Comparison of ENCODE assay signal across 29 cellular contexts in the genomic region with DNA sequence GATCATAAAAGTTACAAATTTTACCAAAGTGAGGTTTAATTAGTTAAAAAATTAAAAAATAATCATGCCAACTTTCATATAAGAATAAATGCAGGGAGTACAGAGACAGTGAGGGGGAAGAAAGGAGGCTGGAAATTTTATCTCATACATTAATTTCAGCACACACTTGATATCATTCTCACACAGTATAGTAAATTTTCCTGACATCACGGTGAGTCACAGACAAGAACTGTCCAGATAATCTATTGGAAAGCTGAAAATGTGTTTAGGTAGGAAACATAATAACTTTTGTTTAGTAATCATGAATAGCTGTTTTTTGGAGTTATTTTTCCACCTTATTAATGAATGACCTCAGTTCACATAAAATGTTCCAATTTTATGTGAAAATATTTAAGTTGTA.
DNase-seq lines count a peak whose midpoint lies in the region; ATAC-seq, FAIRE-seq and TF ChIP-seq lines count a peak whose summit lies in the region.
"Had no signal": no experiment of that assay in that cellular context is flagged by ENCODE, and none has a peak within 500 bp of the region (broad histone marks: within the 10 kb centered on the region; RNA-seq: fewer than 3 reads in every experiment).

No MANE protein-coding gene starts in this region.

- CTCF ChIA-PET in K562 (lab: Yijun Ruan, JAX; ENCODE audit: low intra/inter-chr PET ratio): no interaction called here

- no peak overlapping the region for H3K4me2 ChIP-seq in K562 (ENCODE audit: insufficient read depth, low read length)
- H3K4me2 ChIP-seq: BLaER1, KMS-11 had no signal

- no peak overlapping the region for H3K9ac ChIP-seq in K562 (ENCODE audit: insufficient read depth in 1 of 2, low read depth in 2 of 2, low read length in 2 of 2)
- H3K9ac ChIP-seq: BLaER1, KMS-11 had no signal

- H3K27ac ChIP-seq in K562 (ENCODE audit: extremely low read depth, low read depth, low read length): no peak overlapping the region
- no peak overlapping the region for H3K27ac ChIP-seq in vagina
- H3K27ac ChIP-seq in transverse colon: no peak overlapping the region
- H3K27ac ChIP-seq: BLaER1, cardiac muscle cell, esophagus squamous epithelium, KMS-11, neutrophil, prostate gland, sigmoid colon had no signal

- no peaks in the 10 kb centered on the region for H3K9me3 ChIP-seq in K562 (replicated peaks; ENCODE audit: control insufficient read depth, insufficient read depth, low read depth, low read length)
- H3K9me3 ChIP-seq in vagina: no peaks in the 10 kb centered on the region
- no peaks in the 10 kb centered on the region for H3K9me3 ChIP-seq in transverse colon
- H3K9me3 ChIP-seq: BLaER1, Caco-2, neutrophil, prostate gland, sigmoid colon had no signal

- no peaks in the 10 kb centered on the region for H3K36me3 Mint-ChIP-seq in glutamatergic neuron (ENCODE audit: unreplicated experiment)
- H3K36me3 Mint-ChIP-seq: stimulated activated naive B cell treated with anti-CD40 and anti-IgM and Interleukin-4, amounts not matched to agents 10 μg/mL and 1 μg/mL and 100 μg/mL, for 72 hours had no signal

- ATAC-seq in K562 (no peak), HG03342 (IDR thresholded peaks at IDR 0.05; ENCODE audit: unreplicated experiment) (no peak)
- ATAC-seq: left lobe of liver; Panc1; stimulated activated naive B cell treated with anti-CD40 and anti-IgM and Interleukin-4, amounts not matched to agents 10 μg/mL and 1 μg/mL and 100 μg/mL, for 72 hours had no signal

- POLR2A ChIA-PET in K562 (lab: Yijun Ruan, JAX): no interaction called here

- H3K4me1 ChIP-seq in K562 (replicated peaks in 1 of 2; ENCODE audit: control insufficient read depth in 2 of 2, insufficient read depth in 2 of 2, low read length in 2 of 2) (no peaks in the 10 kb centered on the region), vagina (no peaks in the 10 kb centered on the region), transverse colon (no peaks in the 10 kb centered on the region)
- H3K4me1 ChIP-seq: BLaER1, Caco-2, esophagus squamous epithelium, prostate gland, sigmoid colon had no signal

- no peaks in the 10 kb centered on the region for H3K36me3 ChIP-seq in K562 (ENCODE audit: control insufficient read depth, insufficient read depth, low read length)
- H3K36me3 ChIP-seq in vagina: no peaks in the 10 kb centered on the region
- H3K36me3 ChIP-seq in transverse colon: no peaks in the 10 kb centered on the region
- H3K36me3 ChIP-seq: BLaER1, cardiac muscle cell, esophagus squamous epithelium, neutrophil, prostate gland, sigmoid colon had no signal

- in situ Hi-C loops in K562 (cut with MboI) (no loop called here), transverse colon (cut with MboI; ENCODE audit: low pct_ligation_motif_present in 1 of 4, low pct_unique_long_range_greater_than_20kb in 1 of 4, low sequenced_read_pairs in 3 of 4) (no loop called here)

- H3K27ac Mint-ChIP-seq in glutamatergic neuron (ENCODE audit: unreplicated experiment): peak overlapping the region; percentile 65
- H3K27ac Mint-ChIP-seq: activated naive CD4-positive, alpha-beta T cell treated with anti-CD3 and anti-CD28 coated beads for 36 hours; stimulated activated naive B cell treated with anti-CD40 and anti-IgM and Interleukin-4, amounts not matched to agents 10 μg/mL and 1 μg/mL and 100 μg/mL, for 72 hours had no signal

- 6% methylated on average over 1 of the region's 1 CpG for WGBS in K562 (ENCODE audit: insufficient coverage, low coverage, missing lambda C conversion rate)
- WGBS in transverse colon (ENCODE audit: low coverage in 1 of 2), 2 donors: 77 to 80% methylated on average over 1 of the region's 1 CpG

- no peak overlapping the region for H2AFZ ChIP-seq in K562 (ENCODE audit: low read depth, low read length)

- no peak overlapping the region for H3K4me3 Mint-ChIP-seq in glutamatergic neuron (ENCODE audit: unreplicated experiment)
- H3K4me3 Mint-ChIP-seq: activated naive CD4-positive, alpha-beta T cell treated with anti-CD3 and anti-CD28 coated beads for 36 hours; stimulated activated naive B cell treated with anti-CD40 and anti-IgM and Interleukin-4, amounts not matched to agents 10 μg/mL and 1 μg/mL and 100 μg/mL, for 72 hours had no signal

- H3K9me3 Mint-ChIP-seq in glutamatergic neuron (ENCODE audit: unreplicated experiment): no peaks in the 10 kb centered on the region
- H3K9me3 Mint-ChIP-seq: stimulated activated naive B cell treated with anti-CD40 and anti-IgM and Interleukin-4, amounts not matched to agents 10 μg/mL and 1 μg/mL and 100 μg/mL, for 72 hours had no signal

- H3K9me1 ChIP-seq in K562 (ENCODE audit: control insufficient read depth, insufficient read depth, low read length): no peaks in the 10 kb centered on the region

- no peak overlapping the region for H3K4me3 ChIP-seq in K562
- H3K4me3 ChIP-seq in vagina: no peak overlapping the region
- H3K4me3 ChIP-seq in transverse colon: no peak overlapping the region
- H3K4me3 ChIP-seq: BLaER1, cardiac muscle cell, esophagus squamous epithelium, prostate gland, sigmoid colon had no signal

- no peak for FAIRE-seq in K562 (lab: Jason Lieb, UNC)
- FAIRE-seq: GM12892, H1, HTR-8/SVneo had no signal

- TF ChIP-seq RAD21 in K562 (CRISPR knock-in tag; conservative IDR thresholded peaks at IDR 0.05 in 1 of 2, IDR thresholded peaks at IDR 0.05 in 1 of 2): no peak

- no peak for TF ChIP-seq POLR2A in K562 (conservative IDR thresholded peaks at IDR 0.05)
- TF ChIP-seq POLR2A in vagina (IDR thresholded peaks at IDR 0.05): no peak
- no peak for TF ChIP-seq POLR2A in transverse colon (IDR thresholded peaks at IDR 0.05)

- no peaks in the 10 kb centered on the region for H3K27me3 Mint-ChIP-seq in glutamatergic neuron (ENCODE audit: unreplicated experiment)
- H3K27me3 Mint-ChIP-seq: stimulated activated naive B cell treated with anti-CD40 and anti-IgM and Interleukin-4, amounts not matched to agents 10 μg/mL and 1 μg/mL and 100 μg/mL, for 72 hours had no signal

- TF ChIP-seq EP300 in K562 (IDR thresholded peaks at IDR 0.05; ENCODE audit: low read length) (no peak), transverse colon (IDR thresholded peaks at IDR 0.05; ENCODE audit: low read depth) (no peak)

- H3K4me1 Mint-ChIP-seq in glutamatergic neuron (ENCODE audit: low read depth, unreplicated experiment): peaks cover 6% of the 10 kb centered on the region
- H3K4me1 Mint-ChIP-seq: stimulated activated naive B cell treated with anti-CD40 and anti-IgM and Interleukin-4, amounts not matched to agents 10 μg/mL and 1 μg/mL and 100 μg/mL, for 72 hours had no signal

- DNase-seq in Daoy (ENCODE audit: low read depth) (peak; percentile 9), NCI-H460 (ENCODE audit: extremely low read depth, low read depth) (peak; percentile 31), K562 (ENCODE audit: extremely low read depth in 1 of 4, low spot score in 3 of 4) (no peak), glutamatergic neuron (no peak), vagina (ENCODE audit: extremely low spot score in 2 of 2) (no peak), SK-N-DZ (ENCODE audit: low spot score) (no peak), transverse colon (no peak)
- DNase-seq: activated CD4-positive, alpha-beta T cell treated with anti-CD3 and anti-CD28 coated beads, Interleukin-2, amount 50 U/mL, for 48 hours; activated naive CD4-positive, alpha-beta T cell treated with anti-CD3 and anti-CD28 coated beads for 36 hours; Caco-2; cortex of kidney; DMS79 treated with DMSO at 0.1 percent for 48 hours; esophagus squamous epithelium; NCI-H1436 treated with DMSO at 0.1 percent for 48 hours; SHP77 treated with DMSO at 0.1 percent for 48 hours; sigmoid colon; stimulated activated naive B cell treated with anti-CD40 and anti-IgM and Interleukin-4, amounts not matched to agents 10 μg/mL and 1 μg/mL and 100 μg/mL, for 72 hours; T-helper 1 cell had no signal

- intact Hi-C loops in K562 (cut with micrococcal nuclease): no loop called here
- intact Hi-C loops in vagina (cut with DNase I): no loop called here
- intact Hi-C loops in transverse colon (cut with DNase I; ENCODE audit: low total_unique reads): no loop called here

- H3K27me3 ChIP-seq in K562 (ENCODE audit: control insufficient read depth in 2 of 2, insufficient read depth in 2 of 2, low read length in 2 of 2): no peaks in the 10 kb centered on the region
- no peaks in the 10 kb centered on the region for H3K27me3 ChIP-seq in vagina
- H3K27me3 ChIP-seq in transverse colon: no peaks in the 10 kb centered on the region
- H3K27me3 ChIP-seq: BLaER1, cardiac muscle cell, esophagus squamous epithelium, neutrophil, sigmoid colon had no signal

- BruUV-seq in K562 (replicated peaks; lab: Mats Ljungman, UMichigan): no TSS peak

- no peaks in the 10 kb centered on the region for H3K79me2 ChIP-seq in K562 (ENCODE audit: control insufficient read depth, insufficient read depth, low read length)

- H4K20me1 ChIP-seq in K562 (replicated peaks; ENCODE audit: control insufficient read depth, insufficient read depth, low read length): no peaks in the 10 kb centered on the region
- H4K20me1 ChIP-seq: BLaER1 had no signal

- TF ChIP-seq CTCF in K562 (IDR thresholded peaks at IDR 0.05 in 2 of 3, conservative IDR thresholded peaks at IDR 0.05 in 1 of 3; ENCODE audit: insufficient read depth in 2 of 3, low read depth in 1 of 3, low read length in 3 of 3) (no peak), glutamatergic neuron (IDR thresholded peaks at IDR 0.05; ENCODE audit: partially characterized antibody, unreplicated experiment) (no peak), vagina (IDR thresholded peaks at IDR 0.05) (no peak), transverse colon (IDR thresholded peaks at IDR 0.05) (no peak)

TF ChIP-seq in K562, 482 proteins besides CTCF, POLR2A, EP300 and RAD21:
- TF ChIP-seq ZNF76 (CRISPR knock-in tag; IDR thresholded peaks at IDR 0.05; ENCODE audit: borderline replicate concordance) (no peak), FOSL1 (tag; conservative IDR thresholded peaks at IDR 0.05) (peak; percentile 80)

Comparison
In these comparisons a context has a peak if more than half of its experiments do, and no peak if none do; other contexts are left out.
1. DNase-seq: peak in Daoy (single experiment) and NCI-H460 (single experiment); none in K562 (0 of 4), glutamatergic neuron (single experiment), vagina (0 of 2), SK-N-DZ (single experiment) and transverse colon (single experiment).